8 cellular contexts compared by ENCODE assay signal in genomic region chr2:172095146-172095904, GRCh38. TPM values are rescaled to one million over a fixed set of nuclear protein-coding genes. Genes with fewer than 3 reads are reported as not detected.
DNase-seq lines count a peak whose midpoint lies in the region; ATAC-seq, FAIRE-seq and TF ChIP-seq lines count a peak whose summit lies in the region.

No MANE protein-coding gene starts in this region.

- no peaks in the 10 kb centered on the region for H3K79me2 ChIP-seq in astrocyte (ENCODE audit: insufficient read depth, low read length)

- H3K4me1 Mint-ChIP-seq in Caco-2 (ENCODE audit: low read depth, unreplicated experiment) (peaks cover 13% of the 10 kb centered on the region), astrocyte (ENCODE audit: low read depth, unreplicated experiment) (peaks cover 19% of the 10 kb centered on the region)

- H3K27ac Mint-ChIP-seq in Caco-2 (ENCODE audit: unreplicated experiment) (no peak overlapping the region), astrocyte (ENCODE audit: unreplicated experiment) (peak overlapping the region; percentile 93)

- H3K27me3 Mint-ChIP-seq in Caco-2 (ENCODE audit: insufficient read depth, unreplicated experiment) (peaks cover 10% of the 10 kb centered on the region), astrocyte (ENCODE audit: low read depth, unreplicated experiment) (peaks cover 38% of the 10 kb centered on the region)

- H3K4me3 ChIP-seq in Caco-2 (ENCODE audit: low read depth, low read length) (peak overlapping the region; percentile 32), astrocyte (ENCODE audit: insufficient read depth, low read depth, low read length) (peak overlapping the region; percentile 65), iPS-15b (ENCODE audit: low read depth, low read length) (peak overlapping the region; percentile 37), spleen (peak overlapping the region in 7 of 8 donors; percentile 28 to 68 (median 35))

- no peaks in the 10 kb centered on the region for H3K36me3 ChIP-seq in Caco-2 (ENCODE audit: control insufficient read depth, insufficient read depth, low read length)
- no peaks in the 10 kb centered on the region for H3K36me3 ChIP-seq in astrocyte (ENCODE audit: insufficient read depth, low read length)
- H3K36me3 ChIP-seq in iPS-15b (ENCODE audit: control insufficient read depth, insufficient read depth, low read length), result no peaks in the 10 kb centered on the region
- H3K36me3 ChIP-seq in spleen, result no peaks in the 10 kb centered on the region

- H3K36me3 Mint-ChIP-seq in Caco-2 (ENCODE audit: insufficient read depth, unreplicated experiment) (peaks cover 13% of the 10 kb centered on the region), astrocyte (ENCODE audit: low read depth, unreplicated experiment) (no peaks in the 10 kb centered on the region)

- CTCF ChIA-PET in Caco-2 (lab: Charles Lee), result interaction anchor here (0.9 to 1.3 kb wide), 2 partner anchors 9 to 10 kb away, joined by 3 to 9 read pairs; partner anchors contain the start of gene DLX1

- peak overlapping the region; percentile 96 for H3K4me2 ChIP-seq in astrocyte (ENCODE audit: low read length)

- H3K9me3 ChIP-seq in Caco-2 (no peaks in the 10 kb centered on the region), astrocyte (ENCODE audit: insufficient read depth, low read depth, low read length) (no peaks in the 10 kb centered on the region), iPS-15b (ENCODE audit: control insufficient read depth, insufficient read depth, low read length) (no peaks in the 10 kb centered on the region), spleen (peaks cover 0 to 10% (median 0%) of the 10 kb centered on the region in 8 donors)

- POLR2A ChIA-PET in Caco-2 (lab: Charles Lee), result interaction anchor here (0.8 kb wide), 1 partner anchor 10 kb away, joined by 3 read pairs; the partner anchor contains the start of gene DLX1

- H3K4me1 ChIP-seq in Caco-2 (peaks cover 11% of the 10 kb centered on the region), astrocyte (ENCODE audit: insufficient read depth, low read length) (peaks cover 42% of the 10 kb centered on the region), iPS-15b (ENCODE audit: control insufficient read depth, insufficient read depth, low read length) (peaks cover 2% of the 10 kb centered on the region), spleen (peaks cover 34 to 77% (median 59%) of the 10 kb centered on the region in 6 donors)

- BruUV-seq in Caco-2 (replicated peaks; lab: Mats Ljungman, UMichigan), result no TSS peak

- DNase-seq in Caco-2, result peak; percentile 62 to 68
- peak; percentile 50 to 74 for DNase-seq in SW 1271 (lab: John Stamatoyannopoulos, UW)
- DNase-seq in astrocyte (ENCODE audit: low read depth), result peak; percentile 52
- DNase-seq in spleen, result peak; percentile 88
- DNase-seq in NCI-H187 treated with DMSO at 0.1 percent for 48 hours (lab: John Stamatoyannopoulos, UW), result no peak
- no peak for DNase-seq in medulla oblongata (ENCODE audit: extremely low spot score)

- H2AFZ ChIP-seq in astrocyte (ENCODE audit: low read depth, low read length), result peak overlapping the region; percentile 90

- TF ChIP-seq POLR2A in spleen (IDR thresholded peaks at IDR 0.05), result no peak

- no peaks in the 10 kb centered on the region for H3K9me3 Mint-ChIP-seq in Caco-2 (ENCODE audit: unreplicated experiment)
- H3K9me3 Mint-ChIP-seq in astrocyte (ENCODE audit: unreplicated experiment), result peaks cover 3% of the 10 kb centered on the region

- 1 to 3% (median 2%) methylated on average over 39 to 51 of the region's 51 CpGs for WGBS in spleen, 5 donors

- H3K9ac ChIP-seq in astrocyte (ENCODE audit: low read length), result peak overlapping the region; percentile 55
- H3K9ac ChIP-seq in iPS-15b (ENCODE audit: low read depth, low read length), result no peak overlapping the region

- no peak for FAIRE-seq in astrocyte (lab: Jason Lieb, UNC)

- H3K27ac ChIP-seq in astrocyte (ENCODE audit: low read depth, low read length), result no peak overlapping the region
- H3K27ac ChIP-seq in spleen, result no peak overlapping the region

- intact Hi-C loops in Caco-2 (cut with micrococcal nuclease; ENCODE audit: unreplicated experiment), result loop anchor here (1.0 kb wide), 1 partner anchor 10 kb away; the partner anchor contains the start of gene DLX1
- intact Hi-C loops in spleen (cut with DNase I; ENCODE audit: low total_unique reads), result no loop called here

- H3K4me3 Mint-ChIP-seq in Caco-2 (ENCODE audit: unreplicated experiment) (peak overlapping the region; percentile 71), astrocyte (ENCODE audit: unreplicated experiment) (peak overlapping the region; percentile 84)

- peaks cover 20% of the 10 kb centered on the region for H4K20me1 ChIP-seq in astrocyte (ENCODE audit: insufficient read depth, low read length)

- ATAC-seq in HG02759 (IDR thresholded peaks at IDR 0.05; ENCODE audit: unreplicated experiment), result peak; percentile 41

- no peak for TF ChIP-seq CTCF in Caco-2 (IDR thresholded peaks at IDR 0.05; ENCODE audit: insufficient read depth in 1 of 2, low read depth in 1 of 2, low read length in 1 of 2, severe bottlenecking in 1 of 2, unreplicated experiment in 1 of 2)
- TF ChIP-seq CTCF in astrocyte (IDR thresholded peaks at IDR 0.05; ENCODE audit: insufficient read depth, low read depth, low read length), result no peak
- no peak for TF ChIP-seq CTCF in spleen (IDR thresholded peaks at IDR 0.05 in 8 of 11, conservative IDR thresholded peaks at IDR 0.05 in 3 of 11)

- H3K27me3 ChIP-seq in Caco-2 (replicated peaks; ENCODE audit: control insufficient read depth, insufficient read depth, low read length) (0 out of 2 replicates have a peak, but pooled peaks cover 2% of the 10 kb centered on the region), astrocyte (ENCODE audit: insufficient read depth, low read length) (peaks cover 52% of the 10 kb centered on the region), iPS-15b (ENCODE audit: control insufficient read depth, insufficient read depth, low read length) (peaks cover 100% of the 10 kb centered on the region), spleen (replicated peaks in 1 of 7) (peaks cover 62 to 100% (median 100%) of the 10 kb centered on the region in 7 donors)

RNA-seq across cellular contexts. Expression of gene DLX2, which starts 7.4 kb away (rescaled TPM):
- total RNA-seq in Caco-2 (2022) (0.79 and 0.82 TPM in 2 replicates), astrocyte (2.1 and 2.2 TPM in 2 replicates), spleen (not detected)
- under 1 TPM in 1 of 3 donors, not detected in 2; 0.06 TPM for polyA plus RNA-seq in spleen

RNA-seq across cellular contexts. Expression of gene DLX1, which starts 10.0 kb away (rescaled TPM):
- total RNA-seq in Caco-2 (2022) (1.2 TPM in 2 replicates), astrocyte (0.27 TPM in 1 of 2 replicates, not detected in the other), spleen (not detected)
- polyA plus RNA-seq in spleen, result under 1 TPM in 1 of 3 donors, not detected in 2; 0.16 TPM

Comparison
In these comparisons a context has a peak if more than half of its experiments do, and no peak if none do; other contexts are left out.
1. DNase-seq: peak in Caco-2 (2 of 2), SW 1271 (2 of 2), astrocyte (single experiment) and spleen (single experiment); none in NCI-H187 treated with DMSO at 0.1 percent for 48 hours (single experiment) and medulla oblongata (single experiment).
2. Peak in every context shown above with its lines, with median percentiles within 50 percentile points of each other: H3K4me3 ChIP-seq.